Comparison of ENCODE assay signal across 9 cellular contexts in the genomic region with DNA sequence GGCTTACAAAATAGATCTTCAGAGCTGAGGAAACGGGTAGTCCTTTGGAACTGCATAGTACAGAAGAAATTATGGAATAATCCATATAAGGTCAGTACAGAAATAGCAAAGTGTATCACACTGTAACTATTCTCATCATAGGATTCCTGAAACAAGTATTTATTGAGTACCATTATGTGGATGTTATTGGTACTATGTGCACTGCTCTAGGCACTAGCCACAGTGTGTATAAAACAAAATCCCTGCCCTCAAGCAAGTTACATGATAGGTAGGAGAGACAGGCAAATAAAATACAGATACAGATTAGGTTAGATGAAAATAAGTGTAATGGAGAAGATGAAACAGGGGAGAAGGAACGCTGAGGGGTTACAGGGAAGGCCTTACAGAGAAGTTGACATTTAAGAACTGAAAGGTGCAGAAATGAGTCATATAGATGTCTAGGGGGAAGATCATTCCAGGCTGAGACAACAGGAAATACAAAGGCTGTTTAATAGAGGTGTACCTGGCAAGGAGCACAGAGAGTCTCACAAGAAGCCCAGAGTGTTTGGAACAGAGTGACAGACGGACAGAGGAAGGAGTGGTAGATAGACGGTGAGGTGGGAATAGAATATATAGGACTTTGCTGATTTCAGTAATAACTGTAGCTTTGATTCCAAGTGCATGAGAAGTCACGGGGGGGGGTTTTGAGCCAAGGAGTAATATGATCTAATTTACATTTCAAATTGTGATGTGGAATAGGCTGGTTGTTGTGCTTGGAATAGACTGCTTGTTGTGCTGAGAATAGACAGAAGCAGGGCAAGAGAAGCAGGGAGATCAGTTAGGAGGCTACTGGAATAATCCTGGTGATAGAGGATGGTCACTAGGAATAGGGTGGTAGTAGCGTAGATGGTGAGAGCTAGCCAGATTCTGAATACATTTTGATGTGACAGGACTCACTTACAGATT. TPM values are rescaled to one million over a fixed set of nuclear protein-coding genes. Genes with fewer than 3 reads are reported as not detected.
A peak's percentile ranks its signal among the peaks of the same experiment; 100 is the strongest.
DNase-seq lines count a peak whose midpoint lies in the region; ATAC-seq and TF ChIP-seq lines count a peak whose summit lies in the region.
"Had no signal": no experiment of that assay in that cellular context is flagged by ENCODE, and none has a peak within 500 bp of the region (broad histone marks: within the 10 kb centered on the region; RNA-seq: fewer than 3 reads in every experiment).

No MANE protein-coding gene starts in this region.

- no peak overlapping the region for H3K4me3 ChIP-seq in fibroblast of mammary gland (ENCODE audit: control insufficient read depth, low read depth, low read length)

- TF ChIP-seq POLR2A in erythroblast (IDR thresholded peaks at IDR 0.05; ENCODE audit: low read length), result no peak

- peak; percentile 69 for DNase-seq in M059J (ENCODE audit: low read depth)
- DNase-seq in fibroblast of mammary gland (ENCODE audit: low read depth), result peak; percentile 34
- DNase-seq in erythroblast (lab: John Stamatoyannopoulos, UW), result no peak
- DNase-seq: foreskin melanocyte had no signal

- ATAC-seq in GM21423 (IDR thresholded peaks at IDR 0.05; ENCODE audit: unreplicated experiment), result peak; percentile 84
- ATAC-seq in GM19455 (IDR thresholded peaks at IDR 0.05; ENCODE audit: unreplicated experiment), result no peak
- ATAC-seq in GM19324 (IDR thresholded peaks at IDR 0.05; ENCODE audit: low FRiP score, unreplicated experiment), result no peak
- ATAC-seq in HG02970 (IDR thresholded peaks at IDR 0.05; ENCODE audit: low FRiP score, unreplicated experiment), result no peak

- no peak for TF ChIP-seq CTCF in 22Rv1 (IDR thresholded peaks at IDR 0.05)
- TF ChIP-seq CTCF in fibroblast of mammary gland (conservative IDR thresholded peaks at IDR 0.05; ENCODE audit: control insufficient read depth, insufficient read depth, low read depth, low read length), result no peak

- H3K27ac ChIP-seq in 22Rv1, result peak overlapping the region; percentile 69

RNA-seq across cellular contexts. Expression of a gene that starts 13.7 kb away (rescaled TPM):
- 31.2 and 31.4 TPM in 2 replicates for total RNA-seq in M059J (2014; rRNA removed; shearing (Covaris generic))

RNA-seq across cellular contexts. Expression of a gene that starts 41.2 kb away (rescaled TPM):
- total RNA-seq in M059J (2014; rRNA removed; shearing (Covaris generic)), result 0.15 TPM in 1 of 2 replicates, not detected in the other

Comparison
In these comparisons a context has a peak if more than half of its experiments do, and no peak if none do; other contexts are left out.
1. DNase-seq: peak in M059J (single experiment) and fibroblast of mammary gland (single experiment); none in erythroblast (0 of 2).